18 cellular contexts compared by ENCODE assay signal in genomic region chr2:24231461-24231881, GRCh38. TPM values are rescaled to one million over a fixed set of nuclear protein-coding genes. Genes with fewer than 3 reads are reported as not detected.
DNase-seq lines count a peak whose midpoint lies in the region; ATAC-seq, FAIRE-seq and TF ChIP-seq lines count a peak whose summit lies in the region.
"Had no signal": no experiment of that assay in that cellular context is flagged by ENCODE, and none has a peak within 500 bp of the region (broad histone marks: within the 10 kb centered on the region; RNA-seq: fewer than 3 reads in every experiment).

No MANE protein-coding gene starts in this region.

- intact Hi-C loops in natural killer cell (cut with micrococcal nuclease): no loop called here

- H3K9me3 Mint-ChIP-seq in natural killer cell: no peaks in the 10 kb centered on the region
- H3K9me3 Mint-ChIP-seq in activated T-cell treated with anti-CD3 and anti-CD28 coated beads, Interleukin-2, amount 50 U/mL, for 4 hours: no peaks in the 10 kb centered on the region

- H3K27ac Mint-ChIP-seq in natural killer cell: no peak overlapping the region

- FAIRE-seq in frontal cortex (lab: Jason Lieb, UNC): peak; percentile 75

- no peaks in the 10 kb centered on the region for H3K36me3 Mint-ChIP-seq in natural killer cell
- peaks cover 16% of the 10 kb centered on the region for H3K36me3 Mint-ChIP-seq in activated T-cell treated with anti-CD3 and anti-CD28 coated beads, Interleukin-2, amount 50 U/mL, for 4 hours (ENCODE audit: insufficient read depth)

- H3K4me1 Mint-ChIP-seq in natural killer cell: no peaks in the 10 kb centered on the region
- no peaks in the 10 kb centered on the region for H3K4me1 Mint-ChIP-seq in activated T-cell treated with anti-CD3 and anti-CD28 coated beads, Interleukin-2, amount 50 U/mL, for 4 hours (ENCODE audit: low read depth)

- no peak for ATAC-seq in natural killer cell
- no peak for ATAC-seq in activated T-cell treated with anti-CD3 and anti-CD28 coated beads, Interleukin-2, amount 50 U/mL, for 4 hours

- H3K4me3 Mint-ChIP-seq in natural killer cell: no peak overlapping the region
- H3K4me3 Mint-ChIP-seq in activated T-cell treated with anti-CD3 and anti-CD28 coated beads, Interleukin-2, amount 50 U/mL, for 4 hours: no peak overlapping the region

- H3K27me3 Mint-ChIP-seq in natural killer cell (ENCODE audit: low read depth in 2 of 2): no peaks in the 10 kb centered on the region
- no peaks in the 10 kb centered on the region for H3K27me3 Mint-ChIP-seq in activated T-cell treated with anti-CD3 and anti-CD28 coated beads, Interleukin-2, amount 50 U/mL, for 4 hours (ENCODE audit: low read depth)

- TF ChIP-seq CTCF in natural killer cell (IDR thresholded peaks at IDR 0.05): no peak

- DNase-seq in ELR (ENCODE audit: low read depth) (peak; percentile 27), amygdala (lab: John Stamatoyannopoulos, UW) (peak in 39 of 56 donors; percentile 17 to 84 (median 57)), frontal cortex (ENCODE audit: low spot score in 2 of 2) (peak in 1 of 2 donors; percentile 33), pons (ENCODE audit: low spot score) (peak; percentile 98), natural killer cell (no peak), SHP77 (lab: John Stamatoyannopoulos, UW) (no peak)
- DNase-seq in activated CD8-positive, alpha-beta memory T cell treated with anti-CD3 and anti-CD28 coated beads, Interleukin-2, amount 50 U/mL, for 4 hours: no peak
- DNase-seq in activated T-cell treated with anti-CD3 and anti-CD28 coated beads, Interleukin-2, amount 50 U/mL, for 4 hours: no peak
- DNase-seq: activated naive CD4-positive, alpha-beta T cell; cerebellar nuclear complex; DMS53; HCEC 1CT; lower lobe of right lung; MM.1S; NCI-H2081 treated with DMSO at 0.1 percent for 48 hours; NK-92 treated with Interleukin-12 subunit alpha and Interleukin-12 subunit beta, amount 100 ng/mL, for 24 hours; SJCRH30; stimulated activated CD4-positive, alpha-beta T cell treated with anti-CD3 and anti-CD28 coated beads, Interleukin-12 subunit alpha, Interleukin-12 subunit beta, amount 100 ng/mL, for 4 hours had no signal

RNA-seq across cellular contexts. Expression of gene FAM228A, which starts 56.6 kb away (rescaled TPM):
- total RNA-seq in frontal cortex (3.3 TPM), natural killer cell (under 1 TPM in 2 of 3 donors, not detected in 1; 0.34 to 0.82 TPM)
- total RNA-seq in activated T-cell treated with anti-CD3 and anti-CD28 coated beads, Interleukin-2, amount 50 U/mL, for 4 hours: not detected
- total RNA-seq: SJCRH30 had no signal

Comparison
In these comparisons a context has a peak if more than half of its experiments do, and no peak if none do; other contexts are left out.
1. DNase-seq: peak in ELR (single experiment), amygdala (39 of 56) and pons (single experiment); none in natural killer cell (single experiment), activated CD8-positive, alpha-beta memory T cell treated with anti-CD3 and anti-CD28 coated beads, Interleukin-2, amount 50 U/mL, for 4 hours (single experiment), SHP77 (0 of 2) and activated T-cell treated with anti-CD3 and anti-CD28 coated beads, Interleukin-2, amount 50 U/mL, for 4 hours (single experiment).